ENCODE assay signal across 8 cellular contexts in the genomic region with DNA sequence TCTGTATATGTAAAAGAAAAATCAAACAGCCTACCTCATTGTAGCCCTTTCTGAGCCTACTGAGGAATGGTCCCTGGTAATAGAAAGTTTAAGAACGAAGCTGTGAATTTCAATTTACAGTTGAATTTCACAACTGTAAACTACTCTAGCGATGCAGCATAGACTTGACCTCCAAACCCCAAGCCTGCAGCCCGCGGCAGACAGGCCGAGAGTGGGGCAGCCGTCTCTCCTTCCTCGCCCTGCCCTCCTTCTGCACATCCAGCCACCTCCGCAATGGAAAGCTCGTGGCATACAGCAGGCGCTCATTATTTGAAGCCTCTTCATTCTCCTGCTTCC. TPM values are rescaled to one million over a fixed set of nuclear protein-coding genes. Genes with fewer than 3 reads are reported as not detected.
DNase-seq lines count a peak whose midpoint lies in the region; ATAC-seq and TF ChIP-seq lines count a peak whose summit lies in the region.

No MANE protein-coding gene starts in this region.

- TF ChIP-seq CTCF in left ventricle myocardium inferior (IDR thresholded peaks at IDR 0.05; ENCODE audit: borderline replicate concordance) = no peak
- no peak for TF ChIP-seq CTCF in GM20000 (IDR thresholded peaks at IDR 0.05; ENCODE audit: extremely low read depth, missing control alignments)

- H3K4me1 Mint-ChIP-seq in activated T-cell treated with anti-CD3 and anti-CD28 coated beads, Interleukin-2, amount 50 U/mL, for 72 hours (ENCODE audit: low read depth) = peaks cover 16% of the 10 kb centered on the region
- peaks cover 14% of the 10 kb centered on the region for H3K4me1 Mint-ChIP-seq in stimulated activated memory B cell treated with anti-CD40 and anti-IgM and Interleukin-4, amounts not matched to agents 10 μg/mL and 1 μg/mL and 100 μg/mL, for 72 hours

- no peaks in the 10 kb centered on the region for H3K36me3 Mint-ChIP-seq in activated T-cell treated with anti-CD3 and anti-CD28 coated beads, Interleukin-2, amount 50 U/mL, for 72 hours (ENCODE audit: insufficient read depth in 2 of 2)
- no peaks in the 10 kb centered on the region for H3K36me3 Mint-ChIP-seq in stimulated activated memory B cell treated with anti-CD40 and anti-IgM and Interleukin-4, amounts not matched to agents 10 μg/mL and 1 μg/mL and 100 μg/mL, for 72 hours

- H3K9me3 ChIP-seq in left ventricle myocardium inferior (replicated peaks) = no peaks in the 10 kb centered on the region

- H3K27me3 ChIP-seq in left ventricle myocardium inferior (ENCODE audit: low read depth) = peaks cover 10% of the 10 kb centered on the region

- ATAC-seq in activated T-cell treated with anti-CD3 and anti-CD28 coated beads, Interleukin-2, amount 50 U/mL, for 72 hours (replicated peaks in 1 of 2) = peak; percentile 13 to 23
- no peak for ATAC-seq in stimulated activated memory B cell treated with anti-CD40 and anti-IgM and Interleukin-4, amounts not matched to agents 10 μg/mL and 1 μg/mL and 100 μg/mL, for 72 hours

- no peaks in the 10 kb centered on the region for H3K36me3 ChIP-seq in left ventricle myocardium inferior

- peaks cover 54% of the 10 kb centered on the region for H3K27me3 Mint-ChIP-seq in activated T-cell treated with anti-CD3 and anti-CD28 coated beads, Interleukin-2, amount 50 U/mL, for 72 hours (ENCODE audit: low read depth)
- H3K27me3 Mint-ChIP-seq in stimulated activated memory B cell treated with anti-CD40 and anti-IgM and Interleukin-4, amounts not matched to agents 10 μg/mL and 1 μg/mL and 100 μg/mL, for 72 hours = peaks cover 44% of the 10 kb centered on the region

- peak overlapping the region; percentile 91 to 96 for H3K4me3 Mint-ChIP-seq in activated T-cell treated with anti-CD3 and anti-CD28 coated beads, Interleukin-2, amount 50 U/mL, for 72 hours
- H3K4me3 Mint-ChIP-seq in stimulated activated memory B cell treated with anti-CD40 and anti-IgM and Interleukin-4, amounts not matched to agents 10 μg/mL and 1 μg/mL and 100 μg/mL, for 72 hours = peak overlapping the region; percentile 82

- no peaks in the 10 kb centered on the region for H3K9me3 Mint-ChIP-seq in activated T-cell treated with anti-CD3 and anti-CD28 coated beads, Interleukin-2, amount 50 U/mL, for 72 hours
- no peaks in the 10 kb centered on the region for H3K9me3 Mint-ChIP-seq in stimulated activated memory B cell treated with anti-CD40 and anti-IgM and Interleukin-4, amounts not matched to agents 10 μg/mL and 1 μg/mL and 100 μg/mL, for 72 hours

- intact Hi-C loops in left ventricle myocardium inferior (cut with micrococcal nuclease) = no loop called here

- H3K27ac Mint-ChIP-seq in activated T-cell treated with anti-CD3 and anti-CD28 coated beads, Interleukin-2, amount 50 U/mL, for 72 hours = no peak overlapping the region
- H3K27ac Mint-ChIP-seq in stimulated activated memory B cell treated with anti-CD40 and anti-IgM and Interleukin-4, amounts not matched to agents 10 μg/mL and 1 μg/mL and 100 μg/mL, for 72 hours = peak overlapping the region; percentile 9

- peak overlapping the region; percentile 86 for H3K27ac ChIP-seq in left ventricle myocardium inferior (replicated peaks)

- peaks cover 16% of the 10 kb centered on the region for H3K4me1 ChIP-seq in left ventricle myocardium inferior

- DNase-seq in activated T-cell treated with anti-CD3 and anti-CD28 coated beads, Interleukin-2, amount 50 U/mL, for 72 hours = no peak
- DNase-seq in activated T-cell treated with anti-CD3 and anti-CD28 coated beads, Interleukin-2, amount 50 U/mL, for 1 hour = no peak
- DNase-seq in SW480 (ENCODE audit: low spot score) (peak; percentile 2), left ventricle myocardium inferior (no peak), amygdala (lab: John Stamatoyannopoulos, UW) (no peak), GM20000 (ENCODE audit: low spot score) (no peak), islet precursor cell (no peak)

- H3K4me3 ChIP-seq in left ventricle myocardium inferior = peak overlapping the region; percentile 86

RNA-seq across cellular contexts. Expression of a gene that starts 15.3 kb away (rescaled TPM):
- not detected for total RNA-seq in activated T-cell treated with anti-CD3 and anti-CD28 coated beads, Interleukin-2, amount 50 U/mL, for 72 hours
- total RNA-seq in left ventricle myocardium inferior = 1.3 TPM

RNA-seq across cellular contexts. Expression of a gene that starts 19.2 kb away (rescaled TPM):
- 10 to 100 TPM; 91.2 to 94.9 TPM for total RNA-seq in activated T-cell treated with anti-CD3 and anti-CD28 coated beads, Interleukin-2, amount 50 U/mL, for 72 hours
- 37.3 TPM for total RNA-seq in left ventricle myocardium inferior

RNA-seq across cellular contexts. Expression of a gene that starts 28.5 kb away (rescaled TPM):
- under 1 TPM; 0.58 to 0.96 TPM for total RNA-seq in activated T-cell treated with anti-CD3 and anti-CD28 coated beads, Interleukin-2, amount 50 U/mL, for 72 hours
- not detected for total RNA-seq in left ventricle myocardium inferior

RNA-seq across cellular contexts. Expression of a gene that starts 54.2 kb away (rescaled TPM):
- total RNA-seq in activated T-cell treated with anti-CD3 and anti-CD28 coated beads, Interleukin-2, amount 50 U/mL, for 72 hours = 1 to 10 TPM; 4.0 to 6.3 TPM
- total RNA-seq in left ventricle myocardium inferior = 346 TPM

RNA-seq across cellular contexts. Expression of a gene that starts 59.4 kb away (rescaled TPM):
- not detected for total RNA-seq in activated T-cell treated with anti-CD3 and anti-CD28 coated beads, Interleukin-2, amount 50 U/mL, for 72 hours
- total RNA-seq in left ventricle myocardium inferior = 1.6 TPM
